In genomic region chr21:38811257-38811656, GRCh38 we compare ENCODE assay signal across 10 cellular contexts. TPM values are rescaled to one million over a fixed set of nuclear protein-coding genes. Genes with fewer than 3 reads are reported as not detected.
DNase-seq lines count a peak whose midpoint lies in the region; TF ChIP-seq lines count a peak whose summit lies in the region.
"Had no signal": no experiment of that assay in that cellular context is flagged by ENCODE, and none has a peak within 500 bp of the region (broad histone marks: within the 10 kb centered on the region; RNA-seq: fewer than 3 reads in every experiment).

No MANE protein-coding gene starts in this region.

- H3K9me3 ChIP-seq in esophagus squamous epithelium (no peaks in the 10 kb centered on the region), sigmoid colon (no peaks in the 10 kb centered on the region), MM.1S (replicated peaks; ENCODE audit: insufficient read depth, low read length) (no peaks in the 10 kb centered on the region)

- H3K4me3 ChIP-seq in esophagus squamous epithelium (peak overlapping the region in 2 of 4 donors; percentile 95 to 99), sigmoid colon (no peak overlapping the region), MM.1S (ENCODE audit: low read length) (no peak overlapping the region)

- TF ChIP-seq POLR2A in esophagus squamous epithelium (IDR thresholded peaks at IDR 0.05) (no peak), sigmoid colon (IDR thresholded peaks at IDR 0.05) (no peak)

- peak; percentile 75 for DNase-seq in GM04503 (ENCODE audit: low read depth)
- peak; percentile 67 for DNase-seq in RKO (ENCODE audit: low spot score)
- no peak for DNase-seq in esophagus squamous epithelium (lab: John Stamatoyannopoulos, UW)
- no peak for DNase-seq in sigmoid colon
- no peak for DNase-seq in effector CD8-positive, alpha-beta T cell (lab: John Stamatoyannopoulos, UW)
- DNase-seq in occipital lobe (lab: John Stamatoyannopoulos, UW): no peak
- no peak for DNase-seq in OCI-M2 (lab: John Stamatoyannopoulos, UW; ENCODE audit: unreplicated experiment)
- no peak for DNase-seq in MM.1S
- DNase-seq: H7, KG1 had no signal

- H2AFZ ChIP-seq in MM.1S (ENCODE audit: low read length): no peak overlapping the region

- TF ChIP-seq CTCF in esophagus squamous epithelium (IDR thresholded peaks at IDR 0.05) (no peak), sigmoid colon (IDR thresholded peaks at IDR 0.05) (no peak), MM.1S (IDR thresholded peaks at IDR 0.05; ENCODE audit: low read length) (no peak)

- no peak overlapping the region for H3K4me2 ChIP-seq in MM.1S (ENCODE audit: low read depth, low read length)

- no peaks in the 10 kb centered on the region for H3K27me3 ChIP-seq in esophagus squamous epithelium
- no peaks in the 10 kb centered on the region for H3K27me3 ChIP-seq in sigmoid colon
- H3K27me3 ChIP-seq in MM.1S (replicated peaks; ENCODE audit: insufficient read depth, low read length): peaks cover 20% of the 10 kb centered on the region

- H3F3A ChIP-seq in MM.1S (ENCODE audit: insufficient read depth, low read length): no peaks in the 10 kb centered on the region

- H3K36me3 ChIP-seq in esophagus squamous epithelium (peaks cover 20 to 68% (median 25%) of the 10 kb centered on the region in 3 donors), sigmoid colon (peaks cover 6 to 62% (median 10%) of the 10 kb centered on the region in 4 donors), MM.1S (replicated peaks; ENCODE audit: insufficient read depth, low read length) (no peaks in the 10 kb centered on the region)

- no peaks in the 10 kb centered on the region for H4K20me1 ChIP-seq in MM.1S (ENCODE audit: insufficient read depth, low read length)

- H3K9ac ChIP-seq in MM.1S (ENCODE audit: low read length): no peak overlapping the region

- no peaks in the 10 kb centered on the region for H3K9me2 ChIP-seq in MM.1S (replicated peaks; ENCODE audit: insufficient read depth, low read length)

- no peaks in the 10 kb centered on the region for H3K79me2 ChIP-seq in MM.1S (ENCODE audit: low read length)

- H3K4me1 ChIP-seq in esophagus squamous epithelium (peaks cover 15 to 85% (median 33%) of the 10 kb centered on the region in 3 donors), sigmoid colon (peaks cover 0 to 76% (median 37%) of the 10 kb centered on the region in 4 donors), MM.1S (ENCODE audit: low read length) (no peaks in the 10 kb centered on the region)

- TF ChIP-seq EP300 in sigmoid colon (IDR thresholded peaks at IDR 0.05): no peak

- peak overlapping the region; percentile 81 to 100 (median 100) for H3K27ac ChIP-seq in esophagus squamous epithelium
- H3K27ac ChIP-seq in sigmoid colon: peak overlapping the region; percentile 92 to 98 (median 94)
- no peak overlapping the region for H3K27ac ChIP-seq in MM.1S (ENCODE audit: low read length)

- intact Hi-C loops in esophagus squamous epithelium (cut with DNase I) (no loop called here), sigmoid colon (cut with DNase I) (loop anchor here (5.0 kb wide), 1 partner anchor 86 kb away; no protein-coding TSS in a partner anchor)

- 17 to 23% methylated on average over 8 of the region's 8 CpGs for WGBS in esophagus squamous epithelium, 2 donors
- WGBS in sigmoid colon, 2 donors: 8 to 58% methylated on average over 8 of the region's 8 CpGs

RNA-seq across cellular contexts. Expression of gene ETS2, which starts 5.5 kb away (rescaled TPM):
- total RNA-seq in esophagus squamous epithelium: 100 to 1,000 TPM in 1 of 4 donors, 10 to 100 TPM in 3; 67.5 to 118 (median 78.8) TPM
- total RNA-seq in sigmoid colon: 100 to 1,000 TPM in 1 of 4 donors, 10 to 100 TPM in 3; 32.1 to 112 (median 41.7) TPM
- 100 to 1,000 TPM in 1 of 3 donors, 10 to 100 TPM in 2; 47.4 to 133 (median 83.3) TPM for polyA plus RNA-seq in sigmoid colon
- total RNA-seq in occipital lobe: 9.8 TPM

Comparison
In these comparisons a context has a peak if more than half of its experiments do, and no peak if none do; other contexts are left out.
1. DNase-seq: peak in GM04503 (single experiment) and RKO (single experiment); none in esophagus squamous epithelium (single experiment), sigmoid colon (single experiment), effector CD8-positive, alpha-beta T cell (single experiment), occipital lobe (single experiment), OCI-M2 (single experiment) and MM.1S (single experiment).